1 cellular context compared by ENCODE assay signal in the genomic region with DNA sequence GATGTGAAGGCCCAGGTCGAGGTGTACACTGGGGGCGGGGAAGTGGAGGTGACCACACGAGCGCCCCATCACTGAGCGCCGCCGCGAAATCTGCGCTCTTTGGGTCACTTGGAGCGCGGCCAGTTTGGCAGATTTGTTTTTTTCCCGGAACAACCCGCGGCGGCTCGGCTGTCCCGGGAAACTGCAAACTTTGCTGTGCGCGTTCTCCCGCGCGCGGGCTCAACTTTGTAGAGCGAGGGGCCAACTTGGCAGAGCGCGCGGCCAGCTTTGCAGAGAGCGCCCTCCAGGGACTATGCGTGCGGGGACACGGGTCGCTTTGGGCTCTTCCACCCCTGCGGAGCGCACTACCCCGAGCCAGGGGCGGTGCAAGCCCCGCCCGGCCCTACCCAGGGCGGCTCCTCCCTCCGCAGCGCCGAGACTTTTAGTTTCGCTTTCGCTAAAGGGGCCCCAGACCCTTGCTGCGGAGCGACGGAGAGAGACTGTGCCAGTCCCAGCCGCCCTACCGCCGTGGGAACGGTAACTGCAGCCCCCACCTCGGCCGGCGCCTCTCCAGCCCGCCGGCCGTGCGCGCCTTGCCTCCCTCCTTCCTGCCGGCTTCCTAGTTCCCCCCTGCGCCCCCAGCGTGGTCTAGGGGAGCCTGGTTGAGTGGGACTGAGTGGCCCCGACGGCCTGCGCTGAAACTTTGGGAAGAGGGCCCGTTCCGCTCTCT.
A peak's percentile ranks its signal among the peaks of the same experiment; 100 is the strongest.
TF ChIP-seq lines count a peak whose summit lies in the region.

CASP7 (plus strand) TSS at position 450 of the 709 bp plus-strand sequence. CDS start 17,582 bp downstream, outside the sequence.

TF ChIP-seq in HEK293, 187 proteins besides CTCF, POLR2A, EP300 and RAD21 (continued from another document and continues in another):
- TF ChIP-seq, protein P1, sequence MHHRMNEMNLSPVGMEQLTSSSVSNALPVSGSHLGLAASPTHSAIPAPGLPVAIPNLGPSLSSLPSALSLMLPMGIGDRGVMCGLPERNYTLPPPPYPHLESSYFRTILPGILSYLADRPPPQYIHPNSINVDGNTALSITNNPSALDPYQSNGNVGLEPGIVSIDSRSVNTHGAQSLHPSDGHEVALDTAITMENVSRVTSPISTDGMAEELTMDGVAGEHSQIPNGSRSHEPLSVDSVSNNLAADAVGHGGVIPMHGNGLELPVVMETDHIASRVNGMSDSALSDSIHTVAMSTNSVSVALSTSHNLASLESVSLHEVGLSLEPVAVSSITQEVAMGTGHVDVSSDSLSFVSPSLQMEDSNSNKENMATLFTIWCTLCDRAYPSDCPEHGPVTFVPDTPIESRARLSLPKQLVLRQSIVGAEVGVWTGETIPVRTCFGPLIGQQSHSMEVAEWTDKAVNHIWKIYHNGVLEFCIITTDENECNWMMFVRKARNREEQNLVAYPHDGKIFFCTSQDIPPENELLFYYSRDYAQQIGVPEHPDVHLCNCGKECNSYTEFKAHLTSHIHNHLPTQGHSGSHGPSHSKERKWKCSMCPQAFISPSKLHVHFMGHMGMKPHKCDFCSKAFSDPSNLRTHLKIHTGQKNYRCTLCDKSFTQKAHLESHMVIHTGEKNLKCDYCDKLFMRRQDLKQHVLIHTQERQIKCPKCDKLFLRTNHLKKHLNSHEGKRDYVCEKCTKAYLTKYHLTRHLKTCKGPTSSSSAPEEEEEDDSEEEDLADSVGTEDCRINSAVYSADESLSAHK (tag by site-specific recombination; IDR thresholded peaks at IDR 0.05), result no peak
- no peak for TF ChIP-seq REST (tag by site-specific recombination; IDR thresholded peaks at IDR 0.05)
- no peak for TF ChIP-seq ZNF184 (tag by site-specific recombination; IDR thresholded peaks at IDR 0.05)
- TF ChIP-seq ZNF133 (tag by site-specific recombination; IDR thresholded peaks at IDR 0.05), result no peak
- TF ChIP-seq GLI2 (tag by site-specific recombination; IDR thresholded peaks at IDR 0.05; ENCODE audit: borderline replicate concordance, low read depth), result no peak; the same call in 1 of the 2 replicates
- TF ChIP-seq YY2 (tag by site-specific recombination; IDR thresholded peaks at IDR 0.05), result no peak
- 0 out of 2 replicates have a peak, but pooled peaks have one; percentile 65 for TF ChIP-seq ZNF610 (tag by site-specific recombination; IDR thresholded peaks at IDR 0.05; ENCODE audit: borderline replicate concordance)
- TF ChIP-seq ZNF274 (IDR thresholded peaks at IDR 0.05; ENCODE audit: low read length), result no peak
- TF ChIP-seq ZNF274 (tag by site-specific recombination; IDR thresholded peaks at IDR 0.05; ENCODE audit: borderline replicate concordance), result no peak
- TF ChIP-seq PRDM1 (tag by site-specific recombination; IDR thresholded peaks at IDR 0.05), result peak; percentile 74
- TF ChIP-seq, protein P2, sequence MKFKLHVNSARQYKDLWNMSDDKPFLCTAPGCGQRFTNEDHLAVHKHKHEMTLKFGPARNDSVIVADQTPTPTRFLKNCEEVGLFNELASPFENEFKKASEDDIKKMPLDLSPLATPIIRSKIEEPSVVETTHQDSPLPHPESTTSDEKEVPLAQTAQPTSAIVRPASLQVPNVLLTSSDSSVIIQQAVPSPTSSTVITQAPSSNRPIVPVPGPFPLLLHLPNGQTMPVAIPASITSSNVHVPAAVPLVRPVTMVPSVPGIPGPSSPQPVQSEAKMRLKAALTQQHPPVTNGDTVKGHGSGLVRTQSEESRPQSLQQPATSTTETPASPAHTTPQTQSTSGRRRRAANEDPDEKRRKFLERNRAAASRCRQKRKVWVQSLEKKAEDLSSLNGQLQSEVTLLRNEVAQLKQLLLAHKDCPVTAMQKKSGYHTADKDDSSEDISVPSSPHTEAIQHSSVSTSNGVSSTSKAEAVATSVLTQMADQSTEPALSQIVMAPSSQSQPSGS (tag by site-specific recombination; IDR thresholded peaks at IDR 0.05; ENCODE audit: low read depth), result no peak
- TF ChIP-seq ZNF26 (tag by site-specific recombination; IDR thresholded peaks at IDR 0.05), result no peak
- no peak for TF ChIP-seq ZNF146 (tag by site-specific recombination; IDR thresholded peaks at IDR 0.05)
- no peak for TF ChIP-seq ZNF514 (tag by site-specific recombination; IDR thresholded peaks at IDR 0.05)
- peak; percentile 47; the same call in 1 of the 2 replicates for TF ChIP-seq ZNF843 (tag by site-specific recombination; IDR thresholded peaks at IDR 0.05)
- no peak for TF ChIP-seq ELK4 (IDR thresholded peaks at IDR 0.05; ENCODE audit: borderline replicate concordance, low read depth, low read length)
- TF ChIP-seq GLIS1 (tag by site-specific recombination; IDR thresholded peaks at IDR 0.05), result peak; percentile 37
- TF ChIP-seq SP7 (tag by site-specific recombination; IDR thresholded peaks at IDR 0.05), result peak; percentile 62; the same call in 1 of the 2 replicates
- no peak for TF ChIP-seq ZNF350 (tag by site-specific recombination; IDR thresholded peaks at IDR 0.05)
- TF ChIP-seq ZNF513 (tag by site-specific recombination; IDR thresholded peaks at IDR 0.05), result 0 out of 2 replicates have a peak, but pooled peaks have one; percentile 26
- TF ChIP-seq ZNF292 (tag by site-specific recombination; IDR thresholded peaks at IDR 0.05; ENCODE audit: borderline replicate concordance, low read depth), result no peak
- TF ChIP-seq ZNF423 (tag by site-specific recombination; IDR thresholded peaks at IDR 0.05), result peak; percentile 92
- no peak for TF ChIP-seq PRDM6 (tag by site-specific recombination; IDR thresholded peaks at IDR 0.05)
- TF ChIP-seq ZXDB (tag by site-specific recombination; IDR thresholded peaks at IDR 0.05), result peak; percentile 96
- TF ChIP-seq KLF10 (tag by site-specific recombination; IDR thresholded peaks at IDR 0.05), result peak; percentile 61; the same call in 1 of the 2 replicates
- TF ChIP-seq SP2 (tag by site-specific recombination; IDR thresholded peaks at IDR 0.05), result peak; percentile 46
- TF ChIP-seq SCRT2 (tag by site-specific recombination; IDR thresholded peaks at IDR 0.05), result no peak
- TF ChIP-seq SCRT1 (tag by site-specific recombination; IDR thresholded peaks at IDR 0.05; ENCODE audit: borderline replicate concordance), result no peak
- peak; percentile 51; the same call in 1 of the 2 replicates for TF ChIP-seq ZNF324 (tag by site-specific recombination; IDR thresholded peaks at IDR 0.05)
- no peak; the same call in 1 of the 2 replicates for TF ChIP-seq ZNF623 (tag by site-specific recombination; IDR thresholded peaks at IDR 0.05)
- peak; percentile 84 for TF ChIP-seq ZBTB20 (tag by site-specific recombination; IDR thresholded peaks at IDR 0.05)
- no peak for TF ChIP-seq ZNF121 (tag by site-specific recombination; IDR thresholded peaks at IDR 0.05)
- TF ChIP-seq ZSCAN4 (tag by site-specific recombination; IDR thresholded peaks at IDR 0.05), result no peak; the same call in 1 of the 2 replicates
- TF ChIP-seq ZNF214 (tag by site-specific recombination; IDR thresholded peaks at IDR 0.05; ENCODE audit: borderline replicate concordance), result no peak
- TF ChIP-seq ZNF175 (tag by site-specific recombination; IDR thresholded peaks at IDR 0.05), result no peak
- TF ChIP-seq ZNF202 (tag by site-specific recombination; IDR thresholded peaks at IDR 0.05; ENCODE audit: borderline replicate concordance), result no peak
- TF ChIP-seq SALL2 (tag by site-specific recombination; IDR thresholded peaks at IDR 0.05; ENCODE audit: borderline replicate concordance), result no peak
- no peak for TF ChIP-seq ZNF354C (tag by site-specific recombination; IDR thresholded peaks at IDR 0.05; ENCODE audit: borderline replicate concordance, low read depth)
- TF ChIP-seq GLI4 (tag by site-specific recombination; IDR thresholded peaks at IDR 0.05), result no peak; the same call in 1 of the 2 replicates
- TF ChIP-seq ZFP37 (tag by site-specific recombination; IDR thresholded peaks at IDR 0.05), result 0 out of 2 replicates have a peak, but pooled peaks have one; percentile 6
- TF ChIP-seq ZNF366 (tag by site-specific recombination; conservative IDR thresholded peaks at IDR 0.05), result peak; percentile 19; the same call in 1 of the 2 replicates
